Comparison of ENCODE assay signal across 8 cellular contexts in the genomic region with DNA sequence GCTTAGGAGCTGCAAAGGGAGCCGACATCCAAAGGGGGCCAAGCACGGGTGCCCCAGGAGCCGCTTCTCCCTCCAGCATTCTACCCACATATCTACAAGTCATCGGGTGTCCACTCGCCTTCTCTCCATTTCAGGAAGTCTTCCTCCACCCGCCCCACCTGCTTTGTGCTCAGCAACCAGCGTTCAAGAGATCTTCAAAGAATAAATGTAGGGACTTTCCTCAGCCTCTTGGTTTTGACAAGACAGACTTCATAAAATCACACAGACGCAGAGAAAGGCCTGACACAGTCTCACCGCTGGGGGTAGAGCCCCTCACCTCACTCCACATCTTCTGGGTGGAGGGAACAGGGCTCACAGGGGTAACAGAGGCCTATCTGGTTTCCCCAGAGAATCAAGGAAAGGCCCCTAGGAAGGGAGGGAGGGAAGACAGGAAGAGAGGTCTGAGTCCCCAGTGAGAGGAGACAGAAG. TPM values are rescaled to one million over a fixed set of nuclear protein-coding genes. Genes with fewer than 3 reads are reported as not detected.
DNase-seq lines count a peak whose midpoint lies in the region; ATAC-seq, FAIRE-seq and TF ChIP-seq lines count a peak whose summit lies in the region.

No MANE protein-coding gene starts in this region.

- no peak overlapping the region for H2AFZ ChIP-seq in osteoblast (ENCODE audit: low read length)

- H3K27me3 ChIP-seq in gastroesophageal sphincter (no peaks in the 10 kb centered on the region), osteoblast (ENCODE audit: insufficient read depth, low read length) (no peaks in the 10 kb centered on the region)

- FAIRE-seq in H54 (lab: Jason Lieb, UNC): no peak

- peaks cover 9% of the 10 kb centered on the region for H3K79me2 ChIP-seq in osteoblast (ENCODE audit: insufficient read depth, low read length)

- no peak overlapping the region for H3K4me2 ChIP-seq in osteoblast (ENCODE audit: insufficient read depth, low read length)

- peaks cover 67% of the 10 kb centered on the region for H3K4me1 ChIP-seq in mesodermal cell (ENCODE audit: control insufficient read depth, insufficient read depth, low read length, poor library complexity, severe bottlenecking)
- H3K4me1 ChIP-seq in gastroesophageal sphincter: peaks cover 0 to 99% (median 29%) of the 10 kb centered on the region in 3 donors
- no peaks in the 10 kb centered on the region for H3K4me1 ChIP-seq in osteoblast (ENCODE audit: insufficient read depth, low read length)

- no peak for TF ChIP-seq EP300 in gastroesophageal sphincter (IDR thresholded peaks at IDR 0.05)

- no peaks in the 10 kb centered on the region for H3K9me3 ChIP-seq in mesodermal cell (ENCODE audit: control insufficient read depth, low read length)
- no peaks in the 10 kb centered on the region for H3K9me3 ChIP-seq in gastroesophageal sphincter
- H3K9me3 ChIP-seq in osteoblast (ENCODE audit: low read depth, low read length): no peaks in the 10 kb centered on the region

- peaks cover 51% of the 10 kb centered on the region for H4K20me1 ChIP-seq in osteoblast (ENCODE audit: insufficient read depth, low read length)

- H3K27ac ChIP-seq in mesodermal cell (ENCODE audit: low read depth, low read length, severe bottlenecking) (peak overlapping the region; percentile 54), gastroesophageal sphincter (peak overlapping the region in 1 of 4 donors; percentile 11), osteoblast (ENCODE audit: low read depth, low read length) (no peak overlapping the region)

- H3K4me3 ChIP-seq in mesodermal cell (ENCODE audit: extremely low read depth, insufficient read depth, low read length, poor library complexity, severe bottlenecking) (no peak overlapping the region), gastroesophageal sphincter (no peak overlapping the region), osteoblast (ENCODE audit: insufficient read depth, low read length) (no peak overlapping the region)

- no peak for ATAC-seq in gastroesophageal sphincter

- peak; percentile 28 to 70 (median 48) for DNase-seq in stimulated activated naive CD4-positive, alpha-beta T cell (lab: John Stamatoyannopoulos, UW)
- no peak for DNase-seq in stimulated activated naive CD4-positive, alpha-beta T cell treated with Interleukin-2 at 50 U/mL for 16 hours (lab: John Stamatoyannopoulos, UW)
- DNase-seq in activated T-cell treated with anti-CD3 and anti-CD28 coated beads for 24 hours (ENCODE audit: low read depth) (peak; percentile 21), SK-N-DZ (ENCODE audit: low spot score) (no peak), H54 (ENCODE audit: insufficient read length, low spot score) (no peak), osteoblast (ENCODE audit: insufficient read length, low spot score, missing footprints) (no peak)

- no peak for TF ChIP-seq CTCF in gastroesophageal sphincter (IDR thresholded peaks at IDR 0.05)
- TF ChIP-seq CTCF in osteoblast (IDR thresholded peaks at IDR 0.05; ENCODE audit: extremely low read depth, low read depth, low read length): no peak

- H3K36me3 ChIP-seq in mesodermal cell (ENCODE audit: control insufficient read depth, insufficient read depth, low read length) (peaks cover 40% of the 10 kb centered on the region), gastroesophageal sphincter (peaks cover 0 to 7% of the 10 kb centered on the region in 2 donors), osteoblast (ENCODE audit: insufficient read depth, low read length) (no peaks in the 10 kb centered on the region)

- no peak for TF ChIP-seq POLR2A in gastroesophageal sphincter (IDR thresholded peaks at IDR 0.05)
- TF ChIP-seq POLR2A in H54 (IDR thresholded peaks at IDR 0.05; ENCODE audit: low read depth, low read length): no peak

- WGBS in mesodermal cell (ENCODE audit: insufficient coverage in 2 of 2), 2 experiments: 63 to 84% methylated on average over 2 to 7 of the region's 9 CpGs
- 62 to 82% methylated on average over 2 to 3 of the region's 9 CpGs for WGBS in gastroesophageal sphincter (ENCODE audit: low coverage in 1 of 2), 2 donors

RNA-seq across cellular contexts. Expression of gene SSBP3, which starts 49.5 kb away (rescaled TPM):
- polyA plus RNA-seq in mesodermal cell (2013, experiment 1 of 2): 141 TPM
- polyA plus RNA-seq in mesodermal cell (2013, experiment 2 of 2): 120 TPM
- total RNA-seq in gastroesophageal sphincter: 10 to 100 TPM; 40.8 to 46.7 (median 45.5) TPM
- polyA plus RNA-seq in SK-N-DZ (2014; cell fraction: cytosol; rRNA removed): 54.5 and 58.7 TPM in 2 replicates
- polyA plus RNA-seq in SK-N-DZ (2014; cell fraction: nucleus; rRNA removed): 32.9 and 34.1 TPM in 2 replicates
- 14.5 and 18.3 TPM in 2 replicates for total RNA-seq in osteoblast

Comparison
In these comparisons a context has a peak if more than half of its experiments do, and no peak if none do; other contexts are left out.
1. DNase-seq: peak in stimulated activated naive CD4-positive, alpha-beta T cell (6 of 6) and activated T-cell treated with anti-CD3 and anti-CD28 coated beads for 24 hours (single experiment); none in stimulated activated naive CD4-positive, alpha-beta T cell treated with Interleukin-2 at 50 U/mL for 16 hours (single experiment), SK-N-DZ (single experiment), H54 (single experiment) and osteoblast (single experiment).